24 cellular contexts compared by ENCODE assay signal in the genomic region with DNA sequence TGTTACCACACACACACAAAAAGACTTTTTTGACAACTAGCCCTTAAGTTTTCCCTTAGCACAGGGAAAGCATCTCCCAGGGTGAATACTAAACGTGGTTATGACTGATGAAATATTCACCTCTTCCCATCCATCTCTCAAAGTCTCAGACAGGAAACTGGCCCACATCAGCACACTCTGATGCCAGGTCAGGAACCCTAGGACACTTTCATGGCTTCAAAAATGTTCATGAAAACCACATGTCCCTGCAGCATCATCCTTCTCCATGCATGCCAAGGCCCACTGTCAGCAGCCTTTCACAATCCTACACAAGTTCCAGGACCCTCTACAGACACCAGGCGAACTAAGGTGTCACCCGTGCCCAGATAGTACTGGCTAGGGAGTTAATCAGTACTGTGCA.
DNase-seq lines count a peak whose midpoint lies in the region; ATAC-seq and TF ChIP-seq lines count a peak whose summit lies in the region.
"Had no signal": no experiment of that assay in that cellular context is flagged by ENCODE, and none has a peak within 500 bp of the region (broad histone marks: within the 10 kb centered on the region; RNA-seq: fewer than 3 reads in every experiment).

No MANE protein-coding gene starts in this region.

- no peak overlapping the region for H3K9ac ChIP-seq in fibroblast of lung (ENCODE audit: insufficient read depth, low read length)

- H3K27me3 ChIP-seq in Panc1 (ENCODE audit: control insufficient read depth, insufficient read depth, low read length) = no peaks in the 10 kb centered on the region
- no peaks in the 10 kb centered on the region for H3K27me3 ChIP-seq in fibroblast of lung (ENCODE audit: control insufficient read depth, insufficient read depth, low read length)
- no peaks in the 10 kb centered on the region for H3K27me3 ChIP-seq in vagina
- no peaks in the 10 kb centered on the region for H3K27me3 ChIP-seq in prostate gland (replicated peaks; ENCODE audit: insufficient read depth)
- H3K27me3 ChIP-seq: ovary, testis had no signal

- peaks cover 8% of the 10 kb centered on the region; the same call in 1 of the 2 replicates for H3K9me3 ChIP-seq in Panc1 (ENCODE audit: control insufficient read depth, insufficient read depth, low read depth, low read length)
- no peaks in the 10 kb centered on the region for H3K9me3 ChIP-seq in fibroblast of lung (ENCODE audit: control insufficient read depth, insufficient read depth, low read depth, low read length)
- no peaks in the 10 kb centered on the region for H3K9me3 ChIP-seq in vagina
- no peaks in the 10 kb centered on the region for H3K9me3 ChIP-seq in prostate gland
- H3K9me3 ChIP-seq: ovary, testis had no signal

- H3K27ac ChIP-seq in Panc1 (ENCODE audit: low read length) (peak overlapping the region; percentile 34; the same call in 1 of the 2 replicates), fibroblast of lung (ENCODE audit: insufficient read depth, low read length) (no peak overlapping the region), vagina (peak overlapping the region; percentile 89), prostate gland (no peak overlapping the region)
- H3K27ac ChIP-seq: ovary, testis had no signal

- peaks cover 27% of the 10 kb centered on the region for H3K9me3 Mint-ChIP-seq in mesothelial cell of epicardium
- H3K9me3 Mint-ChIP-seq: natural killer cell treated with Interleukin-12 subunit alpha and Interleukin-12 subunit beta and Interleukin-15 and Interleukin-18, amount 100 ng/mL, for 72 hours had no signal

- H3K4me2 ChIP-seq in fibroblast of lung (ENCODE audit: extremely low read depth, insufficient read depth, low read length) = peak overlapping the region; percentile 3

- in situ Hi-C loops in Panc1 (cut with HindIII; ENCODE audit: low pct_unique_long_range_greater_than_20kb, low sequenced_read_pairs) = no loop called here

- WGBS in prostate gland = 77% methylated on average over 3 of the region's 3 CpGs

- no peak overlapping the region for H3K27ac Mint-ChIP-seq in mesothelial cell of epicardium
- H3K27ac Mint-ChIP-seq: activated CD4-positive, alpha-beta memory T cell treated with anti-CD3 and anti-CD28 coated beads, Interleukin-2, amount 10 ng/mL, durations not matched to agents 7 days and 5 days; CD8-positive, alpha-beta T cell; natural killer cell treated with Interleukin-12 subunit alpha and Interleukin-12 subunit beta and Interleukin-15 and Interleukin-18, amount 100 ng/mL, for 72 hours had no signal

- H3K4me3 Mint-ChIP-seq in mesothelial cell of epicardium = no peak overlapping the region
- H3K4me3 Mint-ChIP-seq: activated CD4-positive, alpha-beta memory T cell treated with anti-CD3 and anti-CD28 coated beads, Interleukin-2, amount 10 ng/mL, durations not matched to agents 7 days and 5 days; CD8-positive, alpha-beta T cell; natural killer cell treated with Interleukin-12 subunit alpha and Interleukin-12 subunit beta and Interleukin-15 and Interleukin-18, amount 100 ng/mL, for 72 hours had no signal

- no peaks in the 10 kb centered on the region for H3K79me2 ChIP-seq in fibroblast of lung (ENCODE audit: control insufficient read depth, insufficient read depth, low read length)

- TF ChIP-seq POLR2A in vagina (IDR thresholded peaks at IDR 0.05) = no peak
- TF ChIP-seq POLR2A in prostate gland (IDR thresholded peaks at IDR 0.05) = no peak

- no peaks in the 10 kb centered on the region for H3K27me3 Mint-ChIP-seq in mesothelial cell of epicardium (ENCODE audit: low read depth)

- intact Hi-C loops in Panc1 (cut with micrococcal nuclease; ENCODE audit: unreplicated experiment) (loop anchor here (5.0 kb wide), 1 partner anchor 128 kb away; a partner anchor contains a TSS), vagina (cut with DNase I) (loop anchor here (5.0 kb wide), 2 partner anchors 178 to 373 kb away; no protein-coding TSS in a partner anchor), prostate gland (cut with DNase I) (loop anchor here (2.0 to 10.0 kb wide), 2 partner anchors 130 to 376 kb away; a partner anchor contains a TSS)

- TF ChIP-seq CTCF in Panc1 (IDR thresholded peaks at IDR 0.05) (no peak), fibroblast of lung (conservative IDR thresholded peaks at IDR 0.05 in 1 of 2, IDR thresholded peaks at IDR 0.05 in 1 of 2; ENCODE audit: low read depth in 1 of 2, low read length in 2 of 2) (no peak), vagina (IDR thresholded peaks at IDR 0.05) (no peak), mesothelial cell of epicardium (IDR thresholded peaks at IDR 0.05; ENCODE audit: unreplicated experiment) (no peak), prostate gland (IDR thresholded peaks at IDR 0.05) (no peak)

- CTCF ChIA-PET in Panc1 (lab: Charles Lee) = no interaction called here

- POLR2A ChIA-PET in Panc1 (lab: Charles Lee) = no interaction called here

- H3K4me1 ChIP-seq in Panc1 (ENCODE audit: control insufficient read depth, insufficient read depth, low read length) (peaks cover 7% of the 10 kb centered on the region), fibroblast of lung (ENCODE audit: control insufficient read depth, extremely low read depth, insufficient read depth, low read length) (peaks cover 15% of the 10 kb centered on the region), vagina (peaks cover 41% of the 10 kb centered on the region), prostate gland (replicated peaks) (no peaks in the 10 kb centered on the region)

- no peaks in the 10 kb centered on the region for H4K20me1 ChIP-seq in fibroblast of lung (ENCODE audit: control insufficient read depth, extremely low read depth, insufficient read depth, low read length)

- H3K36me3 ChIP-seq in Panc1 (ENCODE audit: control insufficient read depth, insufficient read depth, low read length) (no peaks in the 10 kb centered on the region), fibroblast of lung (ENCODE audit: control insufficient read depth, insufficient read depth, low read length) (no peaks in the 10 kb centered on the region), vagina (no peaks in the 10 kb centered on the region), prostate gland (no peaks in the 10 kb centered on the region)
- H3K36me3 ChIP-seq: left ventricle myocardium inferior, ovary had no signal

- H3K4me3 ChIP-seq in Panc1 (ENCODE audit: low read depth in 2 of 2, low read length in 2 of 2) (no peak overlapping the region), fibroblast of lung (replicated peaks in 1 of 4; ENCODE audit: control extremely low read depth in 1 of 4, insufficient read depth in 1 of 4, low read depth in 3 of 4, low read length in 4 of 4) (no peak overlapping the region), vagina (no peak overlapping the region), prostate gland (no peak overlapping the region)
- H3K4me3 ChIP-seq: K562, left ventricle myocardium inferior, ovary, testis had no signal

- peaks cover 13% of the 10 kb centered on the region for H3K36me3 Mint-ChIP-seq in mesothelial cell of epicardium

- BruUV-seq in Panc1 (replicated peaks; lab: Mats Ljungman, UMichigan) = no TSS peak

- H2AFZ ChIP-seq in fibroblast of lung (ENCODE audit: low read length) = no peak overlapping the region

- DNase-seq in GM03348 (ENCODE audit: low spot score) = peak; percentile 62
- DNase-seq in Panc1 (ENCODE audit: low read depth, low spot score) = no peak
- peak in 1 of 2 donors; percentile 46 for DNase-seq in fibroblast of lung (ENCODE audit: low read depth in 2 of 2)
- DNase-seq in vagina (ENCODE audit: extremely low spot score in 2 of 2) = no peak
- DNase-seq in mesothelial cell of epicardium (ENCODE audit: low spot score in 2 of 2, unreplicated experiment in 2 of 2) = no peak
- DNase-seq in cortex of kidney (lab: John Stamatoyannopoulos, UW) = no peak
- no peak for DNase-seq in prostate gland (ENCODE audit: low spot score)
- DNase-seq: activated CD4-positive, alpha-beta memory T cell treated with anti-CD3 and anti-CD28 coated beads, Interleukin-2, amount 10 ng/mL, durations not matched to agents 7 days and 5 days; activated effector memory CD4-positive, alpha-beta T cell treated with Interleukin-2 at 50 U/mL for 16 hours; CD8-positive, alpha-beta T cell; DMS 273 treated with DMSO at 0.1 percent for 48 hours; left ventricle myocardium inferior; MM.1S; NCI-H1417; NCI-H2081 treated with DMSO at 0.1 percent for 48 hours; NCI-H446; ovary; SIG-M5; stimulated activated CD4-positive, alpha-beta T cell treated with anti-CD3 and anti-CD28 coated beads, Interleukin-12 subunit alpha, Interleukin-12 subunit beta, amount 100 ng/mL, for 4 hours; stimulated activated CD4-positive, alpha-beta T cell treated with anti-CD3 and anti-CD28 coated beads, Interleukin-4, amount 100 ng/mL, for 24 hours; stimulated activated naive CD4-positive, alpha-beta T cell; testis had no signal

- H3K4me1 Mint-ChIP-seq in mesothelial cell of epicardium = peaks cover 11% of the 10 kb centered on the region

- ATAC-seq in Panc1 = no peak
- ATAC-seq: CD8-positive, alpha-beta T cell; K562; natural killer cell treated with Interleukin-12 subunit alpha and Interleukin-12 subunit beta and Interleukin-15 and Interleukin-18, amount 100 ng/mL, for 72 hours had no signal

Comparison
In these comparisons a context has a peak if more than half of its experiments do, and no peak if none do; other contexts are left out.
1. H3K27ac ChIP-seq: peak in Panc1 (single experiment) and vagina (single experiment); none in fibroblast of lung (single experiment) and prostate gland (0 of 2).